21 cellular contexts compared by ENCODE assay signal in the genomic region with DNA sequence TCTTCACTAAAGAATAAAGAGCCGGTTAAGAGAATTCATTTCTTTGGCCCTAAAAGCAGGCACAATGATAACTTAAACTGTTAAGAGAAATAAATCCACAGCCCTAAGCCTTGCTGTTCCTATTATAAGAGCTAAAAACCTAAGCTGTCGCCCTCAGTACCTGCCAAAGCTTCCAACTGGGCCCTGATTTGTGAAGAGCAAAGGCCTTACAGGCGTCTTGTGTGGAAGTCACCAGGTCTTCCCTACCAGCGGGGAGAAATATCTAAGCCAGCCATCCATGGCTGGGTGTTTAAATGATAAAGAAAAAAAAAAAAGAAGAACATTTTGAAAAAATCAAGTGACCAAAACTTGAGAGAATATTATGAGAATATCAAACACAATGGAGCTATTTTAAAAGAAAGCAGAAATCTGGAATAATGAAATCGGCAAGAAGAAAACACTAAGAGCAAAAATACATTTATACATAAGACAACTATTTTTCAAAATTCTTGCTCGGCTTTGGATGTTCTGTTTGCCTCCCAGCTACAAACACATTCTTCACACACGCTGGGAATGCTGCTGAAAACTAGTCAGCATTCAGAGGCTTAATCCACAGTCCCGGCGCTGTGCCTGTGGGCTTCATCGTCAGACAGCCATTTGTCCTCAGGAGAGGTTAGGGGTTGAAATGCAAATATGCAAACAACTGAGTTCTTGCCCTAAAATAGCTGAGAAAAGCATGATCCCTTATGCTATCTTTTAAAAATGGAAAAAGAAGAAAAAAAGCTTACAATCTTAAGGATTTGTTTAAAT.
DNase-seq lines count a peak whose midpoint lies in the region; ATAC-seq and TF ChIP-seq lines count a peak whose summit lies in the region.
"Had no signal": no experiment of that assay in that cellular context is flagged by ENCODE, and none has a peak within 500 bp of the region (broad histone marks: within the 10 kb centered on the region; RNA-seq: fewer than 3 reads in every experiment).

No MANE protein-coding gene starts in this region.

- TF ChIP-seq POLR2A in sigmoid colon (IDR thresholded peaks at IDR 0.05): no peak

- H3K36me3 ChIP-seq in sigmoid colon: no peaks in the 10 kb centered on the region
- H3K36me3 ChIP-seq: esophagus muscularis mucosa, heart left ventricle, spleen had no signal

- no peaks in the 10 kb centered on the region for H3K9me3 ChIP-seq in sigmoid colon
- H3K9me3 ChIP-seq: esophagus muscularis mucosa, heart left ventricle, spleen had no signal

- ATAC-seq in GM19463 (IDR thresholded peaks at IDR 0.05; ENCODE audit: unreplicated experiment): no peak
- ATAC-seq: GM12878; heart left ventricle; stimulated activated naive B cell treated with anti-CD40 and anti-IgM and Interleukin-4, amounts not matched to agents 10 μg/mL and 1 μg/mL and 100 μg/mL, for 72 hours had no signal

- H3K9me3 Mint-ChIP-seq in activated CD4-positive, alpha-beta T cell treated with anti-CD3 and anti-CD28 coated beads, Interleukin-2, amount 10 ng/mL, durations not matched to agents 24 days and 14 days: no peaks in the 10 kb centered on the region
- H3K9me3 Mint-ChIP-seq: type B pancreatic cell had no signal

- H3K27me3 ChIP-seq in sigmoid colon: no peaks in the 10 kb centered on the region

- no peak overlapping the region for H3K27ac ChIP-seq in sigmoid colon
- H3K27ac ChIP-seq: 22Rv1, coronary artery, esophagus muscularis mucosa, heart left ventricle, spleen had no signal

- no peak overlapping the region for H3K4me3 ChIP-seq in sigmoid colon
- H3K4me3 ChIP-seq: coronary artery, esophagus muscularis mucosa, GM12878, heart left ventricle, spleen had no signal

- H3K4me1 ChIP-seq in sigmoid colon: no peaks in the 10 kb centered on the region
- H3K4me1 ChIP-seq: esophagus muscularis mucosa, heart left ventricle, spleen had no signal

- no peak for TF ChIP-seq CTCF in sigmoid colon (IDR thresholded peaks at IDR 0.05)

- H3K4me1 Mint-ChIP-seq in activated CD4-positive, alpha-beta T cell treated with anti-CD3 and anti-CD28 coated beads, Interleukin-2, amount 10 ng/mL, durations not matched to agents 24 days and 14 days: no peaks in the 10 kb centered on the region
- H3K4me1 Mint-ChIP-seq: stimulated activated naive B cell treated with anti-CD40 and anti-IgM and Interleukin-4, amounts not matched to agents 10 μg/mL and 1 μg/mL and 100 μg/mL, for 72 hours had no signal

- no peak for TF ChIP-seq EP300 in sigmoid colon (IDR thresholded peaks at IDR 0.05)

- H3K27me3 Mint-ChIP-seq in activated CD4-positive, alpha-beta T cell treated with anti-CD3 and anti-CD28 coated beads, Interleukin-2, amount 10 ng/mL, durations not matched to agents 24 days and 14 days: peaks cover 7% of the 10 kb centered on the region

- WGBS in sigmoid colon, 2 donors: 57 to 58% methylated on average over 10 of the region's 10 CpGs

- H3K4me3 Mint-ChIP-seq in activated CD4-positive, alpha-beta T cell treated with anti-CD3 and anti-CD28 coated beads, Interleukin-2, amount 10 ng/mL, durations not matched to agents 24 days and 14 days: no peak overlapping the region
- H3K4me3 Mint-ChIP-seq: stimulated activated naive B cell treated with anti-CD40 and anti-IgM and Interleukin-4, amounts not matched to agents 10 μg/mL and 1 μg/mL and 100 μg/mL, for 72 hours; type B pancreatic cell had no signal

- H3K27ac Mint-ChIP-seq in activated CD4-positive, alpha-beta T cell treated with anti-CD3 and anti-CD28 coated beads, Interleukin-2, amount 10 ng/mL, durations not matched to agents 24 days and 14 days: no peak overlapping the region
- H3K27ac Mint-ChIP-seq: stimulated activated naive B cell treated with anti-CD40 and anti-IgM and Interleukin-4, amounts not matched to agents 10 μg/mL and 1 μg/mL and 100 μg/mL, for 72 hours; type B pancreatic cell had no signal

- H3K36me3 Mint-ChIP-seq in activated CD4-positive, alpha-beta T cell treated with anti-CD3 and anti-CD28 coated beads, Interleukin-2, amount 10 ng/mL, durations not matched to agents 24 days and 14 days (ENCODE audit: low read depth): no peaks in the 10 kb centered on the region
- H3K36me3 Mint-ChIP-seq: type B pancreatic cell had no signal

- intact Hi-C loops in activated CD4-positive, alpha-beta T cell treated with anti-CD3 and anti-CD28 coated beads, Interleukin-2, amount 10 ng/mL, durations not matched to agents 24 days and 14 days (cut with micrococcal nuclease): no loop called here
- intact Hi-C loops in sigmoid colon (cut with DNase I): no loop called here

- DNase-seq in NCI-H82 (lab: John Stamatoyannopoulos, UW): peak; percentile 46
- DNase-seq in NCI-H82 treated with DMSO at 0.1 percent for 48 hours (lab: John Stamatoyannopoulos, UW; ENCODE audit: unreplicated experiment): no peak
- DNase-seq in dedifferentiated amniotic fluid mesenchymal stem cell (ENCODE audit: extremely low spot score): peak; percentile 39
- peak; percentile 31 for DNase-seq in left kidney (ENCODE audit: low read depth, low spot score)
- no peak for DNase-seq in activated CD4-positive, alpha-beta T cell treated with anti-CD3 and anti-CD28 coated beads, Interleukin-2, amount 10 ng/mL, durations not matched to agents 24 days and 14 days
- DNase-seq in stimulated activated CD4-positive, alpha-beta T cell treated with anti-CD3 and anti-CD28 coated beads, Interleukin-1b, Interleukin-23, amount 100 ng/mL, for 48 hours: no peak
- no peak for DNase-seq in sigmoid colon
- DNase-seq: activated CD4-positive, CD25-positive, alpha-beta regulatory T cell treated with anti-CD3 and anti-CD28 coated beads, Interleukin-2, amount 50 U/mL, for 72 hours; activated gamma-delta T cell treated with Interleukin-2 at 50 U/mL for 16 hours; heart left ventricle; kidney glomerular epithelial cell; NCI-H187; posterior cingulate gyrus; spleen; stimulated activated naive B cell treated with anti-CD40 and anti-IgM and Interleukin-4, amounts not matched to agents 10 μg/mL and 1 μg/mL and 100 μg/mL, for 72 hours had no signal

Comparison
In these comparisons a context has a peak if more than half of its experiments do, and no peak if none do; other contexts are left out.
1. DNase-seq: peak in NCI-H82 (single experiment), dedifferentiated amniotic fluid mesenchymal stem cell (single experiment) and left kidney (single experiment); none in NCI-H82 treated with DMSO at 0.1 percent for 48 hours (single experiment), activated CD4-positive, alpha-beta T cell treated with anti-CD3 and anti-CD28 coated beads, Interleukin-2, amount 10 ng/mL, durations not matched to agents 24 days and 14 days (single experiment), stimulated activated CD4-positive, alpha-beta T cell treated with anti-CD3 and anti-CD28 coated beads, Interleukin-1b, Interleukin-23, amount 100 ng/mL, for 48 hours (single experiment) and sigmoid colon (single experiment).